1 cellular context compared by ENCODE assay signal in genomic region chr2:53668624-53669026, GRCh38.
A peak's percentile ranks its signal among the peaks of the same experiment; 100 is the strongest.
TF ChIP-seq lines count a peak whose summit lies in the region.

No MANE protein-coding gene starts in this region.

TF ChIP-seq in K562, 482 proteins besides CTCF, POLR2A, EP300 and RAD21 (continued from another document and continues in another):
- TF ChIP-seq CREB3L1 (IDR thresholded peaks at IDR 0.05; ENCODE audit: borderline replicate concordance, low read depth) (peak; percentile 57; the same call in 1 of the 2 replicates), ETS2 (tag; IDR thresholded peaks at IDR 0.05; ENCODE audit: borderline replicate concordance, poor library complexity, severe bottlenecking) (no peak), CREBBP (IDR thresholded peaks at IDR 0.05; ENCODE audit: low read depth, low read length) (no peak), HNRNPL (IDR thresholded peaks at IDR 0.05; ENCODE audit: low read depth, low read length) (no peak), HDAC2 (IDR thresholded peaks at IDR 0.05) (peak; percentile 89), HCFC1 (IDR thresholded peaks at IDR 0.05; ENCODE audit: low read depth, low read length) (no peak), ZNF253 (CRISPR knock-in tag; conservative IDR thresholded peaks at IDR 0.05) (no peak), RNF2 (IDR thresholded peaks at IDR 0.05) (peak; percentile 60; the same call in 1 of the 2 replicates), KLF6 (CRISPR knock-in tag; IDR thresholded peaks at IDR 0.05; ENCODE audit: borderline replicate concordance) (no peak), ZNF384 (IDR thresholded peaks at IDR 0.05; ENCODE audit: low read depth, low read length) (no peak), ZNF24 (IDR thresholded peaks at IDR 0.05) (peak; percentile 58; the same call in 1 of the 2 replicates), ZNF134 (CRISPR knock-in tag; conservative IDR thresholded peaks at IDR 0.05) (no peak), IRF2 (CRISPR knock-in tag; IDR thresholded peaks at IDR 0.05) (no peak), RCOR1 (IDR thresholded peaks at IDR 0.05; ENCODE audit: borderline replicate concordance in 1 of 2, low read depth in 2 of 2, low read length in 2 of 2) (peak in 1 of 2 experiments; percentile 94; a peak in 3 of 4 replicates), GTF2E2 (tag; IDR thresholded peaks at IDR 0.05) (no peak), ZNF780A (CRISPR knock-in tag; IDR thresholded peaks at IDR 0.05) (no peak), U2AF1 (optimal IDR thresholded peaks at IDR 0.05; ENCODE audit: low read depth, low read length) (no peak), SREBF2 (CRISPR knock-in tag; IDR thresholded peaks at IDR 0.05) (no peak), SMARCB1 (IDR thresholded peaks at IDR 0.05; ENCODE audit: insufficient read length, low read depth) (no peak), PML (IDR thresholded peaks at IDR 0.05; ENCODE audit: low read length) (peak; percentile 93), CEBPZ (IDR thresholded peaks at IDR 0.05; ENCODE audit: borderline replicate concordance, low read depth, low read length) (no peak), ZNF444 (CRISPR knock-in tag; IDR thresholded peaks at IDR 0.05) (no peak)
- TF ChIP-seq, protein P1, sequence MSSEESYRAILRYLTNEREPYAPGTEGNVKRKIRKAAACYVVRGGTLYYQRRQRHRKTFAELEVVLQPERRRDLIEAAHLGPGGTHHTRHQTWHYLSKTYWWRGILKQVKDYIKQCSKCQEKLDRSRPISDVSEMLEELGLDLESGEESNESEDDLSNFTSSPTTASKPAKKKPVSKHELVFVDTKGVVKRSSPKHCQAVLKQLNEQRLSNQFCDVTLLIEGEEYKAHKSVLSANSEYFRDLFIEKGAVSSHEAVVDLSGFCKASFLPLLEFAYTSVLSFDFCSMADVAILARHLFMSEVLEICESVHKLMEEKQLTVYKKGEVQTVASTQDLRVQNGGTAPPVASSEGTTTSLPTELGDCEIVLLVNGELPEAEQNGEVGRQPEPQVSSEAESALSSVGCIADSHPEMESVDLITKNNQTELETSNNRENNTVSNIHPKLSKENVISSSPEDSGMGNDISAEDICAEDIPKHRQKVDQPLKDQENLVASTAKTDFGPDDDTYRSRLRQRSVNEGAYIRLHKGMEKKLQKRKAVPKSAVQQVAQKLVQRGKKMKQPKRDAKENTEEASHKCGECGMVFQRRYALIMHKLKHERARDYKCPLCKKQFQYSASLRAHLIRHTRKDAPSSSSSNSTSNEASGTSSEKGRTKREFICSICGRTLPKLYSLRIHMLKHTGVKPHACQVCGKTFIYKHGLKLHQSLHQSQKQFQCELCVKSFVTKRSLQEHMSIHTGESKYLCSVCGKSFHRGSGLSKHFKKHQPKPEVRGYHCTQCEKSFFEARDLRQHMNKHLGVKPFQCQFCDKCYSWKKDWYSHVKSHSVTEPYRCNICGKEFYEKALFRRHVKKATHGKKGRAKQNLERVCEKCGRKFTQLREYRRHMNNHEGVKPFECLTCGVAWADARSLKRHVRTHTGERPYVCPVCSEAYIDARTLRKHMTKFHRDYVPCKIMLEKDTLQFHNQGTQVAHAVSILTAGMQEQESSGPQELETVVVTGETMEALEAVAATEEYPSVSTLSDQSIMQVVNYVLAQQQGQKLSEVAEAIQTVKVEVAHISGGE (CRISPR knock-in tag; IDR thresholded peaks at IDR 0.05) = no peak
- TF ChIP-seq, protein P2, sequence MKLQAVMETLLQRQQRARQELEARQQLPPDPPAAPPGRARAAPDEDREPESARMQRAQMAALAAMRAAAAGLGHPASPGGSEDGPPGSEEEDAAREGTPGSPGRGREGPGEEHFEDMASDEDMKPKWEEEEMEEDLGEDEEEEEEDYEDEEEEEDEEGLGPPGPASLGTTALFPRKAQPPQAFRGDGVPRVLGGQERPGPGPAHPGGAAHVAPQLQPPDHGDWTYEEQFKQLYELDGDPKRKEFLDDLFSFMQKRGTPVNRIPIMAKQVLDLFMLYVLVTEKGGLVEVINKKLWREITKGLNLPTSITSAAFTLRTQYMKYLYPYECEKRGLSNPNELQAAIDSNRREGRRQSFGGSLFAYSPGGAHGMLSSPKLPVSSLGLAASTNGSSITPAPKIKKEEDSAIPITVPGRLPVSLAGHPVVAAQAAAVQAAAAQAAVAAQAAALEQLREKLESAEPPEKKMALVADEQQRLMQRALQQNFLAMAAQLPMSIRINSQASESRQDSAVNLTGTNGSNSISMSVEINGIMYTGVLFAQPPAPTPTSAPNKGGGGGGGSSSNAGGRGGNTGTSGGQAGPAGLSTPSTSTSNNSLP (IDR thresholded peaks at IDR 0.05; ENCODE audit: borderline replicate concordance, low read depth, low read length) = peak; percentile 90; the same call in 1 of the 2 replicates
- TF ChIP-seq, protein P3, sequence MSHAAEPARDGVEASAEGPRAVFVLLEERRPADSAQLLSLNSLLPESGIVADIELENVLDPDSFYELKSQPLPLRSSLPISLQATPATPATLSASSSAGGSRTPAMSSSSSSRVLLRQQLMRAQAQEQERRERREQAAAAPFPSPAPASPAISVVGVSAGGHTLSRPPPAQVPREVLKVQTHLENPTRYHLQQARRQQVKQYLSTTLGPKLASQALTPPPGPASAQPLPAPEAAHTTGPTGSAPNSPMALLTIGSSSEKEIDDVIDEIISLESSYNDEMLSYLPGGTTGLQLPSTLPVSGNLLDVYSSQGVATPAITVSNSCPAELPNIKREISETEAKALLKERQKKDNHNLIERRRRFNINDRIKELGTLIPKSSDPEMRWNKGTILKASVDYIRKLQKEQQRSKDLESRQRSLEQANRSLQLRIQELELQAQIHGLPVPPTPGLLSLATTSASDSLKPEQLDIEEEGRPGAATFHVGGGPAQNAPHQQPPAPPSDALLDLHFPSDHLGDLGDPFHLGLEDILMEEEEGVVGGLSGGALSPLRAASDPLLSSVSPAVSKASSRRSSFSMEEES (CRISPR knock-in tag; IDR thresholded peaks at IDR 0.05) = no peak
- TF ChIP-seq, protein P4, sequence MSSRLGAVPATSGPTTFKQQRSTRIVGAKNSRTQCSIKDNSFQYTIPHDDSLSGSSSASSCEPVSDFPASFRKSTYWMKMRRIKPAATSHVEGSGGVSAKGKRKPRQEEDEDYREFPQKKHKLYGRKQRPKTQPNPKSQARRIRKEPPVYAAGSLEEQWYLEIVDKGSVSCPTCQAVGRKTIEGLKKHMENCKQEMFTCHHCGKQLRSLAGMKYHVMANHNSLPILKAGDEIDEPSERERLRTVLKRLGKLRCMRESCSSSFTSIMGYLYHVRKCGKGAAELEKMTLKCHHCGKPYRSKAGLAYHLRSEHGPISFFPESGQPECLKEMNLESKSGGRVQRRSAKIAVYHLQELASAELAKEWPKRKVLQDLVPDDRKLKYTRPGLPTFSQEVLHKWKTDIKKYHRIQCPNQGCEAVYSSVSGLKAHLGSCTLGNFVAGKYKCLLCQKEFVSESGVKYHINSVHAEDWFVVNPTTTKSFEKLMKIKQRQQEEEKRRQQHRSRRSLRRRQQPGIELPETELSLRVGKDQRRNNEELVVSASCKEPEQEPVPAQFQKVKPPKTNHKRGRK (tag; IDR thresholded peaks at IDR 0.05) = no peak
- TF ChIP-seq, protein P5, sequence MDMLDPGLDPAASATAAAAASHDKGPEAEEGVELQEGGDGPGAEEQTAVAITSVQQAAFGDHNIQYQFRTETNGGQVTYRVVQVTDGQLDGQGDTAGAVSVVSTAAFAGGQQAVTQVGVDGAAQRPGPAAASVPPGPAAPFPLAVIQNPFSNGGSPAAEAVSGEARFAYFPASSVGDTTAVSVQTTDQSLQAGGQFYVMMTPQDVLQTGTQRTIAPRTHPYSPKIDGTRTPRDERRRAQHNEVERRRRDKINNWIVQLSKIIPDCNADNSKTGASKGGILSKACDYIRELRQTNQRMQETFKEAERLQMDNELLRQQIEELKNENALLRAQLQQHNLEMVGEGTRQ (CRISPR knock-in tag; IDR thresholded peaks at IDR 0.05) = no peak
- TF ChIP-seq, protein P6, sequence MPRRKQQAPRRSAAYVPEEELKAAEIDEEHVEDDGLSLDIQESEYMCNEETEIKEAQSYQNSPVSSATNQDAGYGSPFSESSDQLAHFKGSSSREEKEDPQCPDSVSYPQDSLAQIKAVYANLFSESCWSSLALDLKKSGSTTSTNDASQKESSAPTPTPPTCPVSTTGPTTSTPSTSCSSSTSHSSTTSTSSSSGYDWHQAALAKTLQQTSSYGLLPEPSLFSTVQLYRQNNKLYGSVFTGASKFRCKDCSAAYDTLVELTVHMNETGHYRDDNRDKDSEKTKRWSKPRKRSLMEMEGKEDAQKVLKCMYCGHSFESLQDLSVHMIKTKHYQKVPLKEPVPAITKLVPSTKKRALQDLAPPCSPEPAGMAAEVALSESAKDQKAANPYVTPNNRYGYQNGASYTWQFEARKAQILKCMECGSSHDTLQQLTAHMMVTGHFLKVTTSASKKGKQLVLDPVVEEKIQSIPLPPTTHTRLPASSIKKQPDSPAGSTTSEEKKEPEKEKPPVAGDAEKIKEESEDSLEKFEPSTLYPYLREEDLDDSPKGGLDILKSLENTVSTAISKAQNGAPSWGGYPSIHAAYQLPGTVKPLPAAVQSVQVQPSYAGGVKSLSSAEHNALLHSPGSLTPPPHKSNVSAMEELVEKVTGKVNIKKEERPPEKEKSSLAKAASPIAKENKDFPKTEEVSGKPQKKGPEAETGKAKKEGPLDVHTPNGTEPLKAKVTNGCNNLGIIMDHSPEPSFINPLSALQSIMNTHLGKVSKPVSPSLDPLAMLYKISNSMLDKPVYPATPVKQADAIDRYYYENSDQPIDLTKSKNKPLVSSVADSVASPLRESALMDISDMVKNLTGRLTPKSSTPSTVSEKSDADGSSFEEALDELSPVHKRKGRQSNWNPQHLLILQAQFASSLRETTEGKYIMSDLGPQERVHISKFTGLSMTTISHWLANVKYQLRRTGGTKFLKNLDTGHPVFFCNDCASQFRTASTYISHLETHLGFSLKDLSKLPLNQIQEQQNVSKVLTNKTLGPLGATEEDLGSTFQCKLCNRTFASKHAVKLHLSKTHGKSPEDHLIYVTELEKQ (CRISPR knock-in tag; IDR thresholded peaks at IDR 0.05) = no peak
- TF ChIP-seq, protein P7, sequence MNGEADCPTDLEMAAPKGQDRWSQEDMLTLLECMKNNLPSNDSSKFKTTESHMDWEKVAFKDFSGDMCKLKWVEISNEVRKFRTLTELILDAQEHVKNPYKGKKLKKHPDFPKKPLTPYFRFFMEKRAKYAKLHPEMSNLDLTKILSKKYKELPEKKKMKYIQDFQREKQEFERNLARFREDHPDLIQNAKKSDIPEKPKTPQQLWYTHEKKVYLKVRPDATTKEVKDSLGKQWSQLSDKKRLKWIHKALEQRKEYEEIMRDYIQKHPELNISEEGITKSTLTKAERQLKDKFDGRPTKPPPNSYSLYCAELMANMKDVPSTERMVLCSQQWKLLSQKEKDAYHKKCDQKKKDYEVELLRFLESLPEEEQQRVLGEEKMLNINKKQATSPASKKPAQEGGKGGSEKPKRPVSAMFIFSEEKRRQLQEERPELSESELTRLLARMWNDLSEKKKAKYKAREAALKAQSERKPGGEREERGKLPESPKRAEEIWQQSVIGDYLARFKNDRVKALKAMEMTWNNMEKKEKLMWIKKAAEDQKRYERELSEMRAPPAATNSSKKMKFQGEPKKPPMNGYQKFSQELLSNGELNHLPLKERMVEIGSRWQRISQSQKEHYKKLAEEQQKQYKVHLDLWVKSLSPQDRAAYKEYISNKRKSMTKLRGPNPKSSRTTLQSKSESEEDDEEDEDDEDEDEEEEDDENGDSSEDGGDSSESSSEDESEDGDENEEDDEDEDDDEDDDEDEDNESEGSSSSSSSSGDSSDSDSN (IDR thresholded peaks at IDR 0.05; ENCODE audit: borderline replicate concordance in 1 of 2, low read depth in 2 of 2, low read length in 2 of 2) = no peak
- TF ChIP-seq, protein P8, sequence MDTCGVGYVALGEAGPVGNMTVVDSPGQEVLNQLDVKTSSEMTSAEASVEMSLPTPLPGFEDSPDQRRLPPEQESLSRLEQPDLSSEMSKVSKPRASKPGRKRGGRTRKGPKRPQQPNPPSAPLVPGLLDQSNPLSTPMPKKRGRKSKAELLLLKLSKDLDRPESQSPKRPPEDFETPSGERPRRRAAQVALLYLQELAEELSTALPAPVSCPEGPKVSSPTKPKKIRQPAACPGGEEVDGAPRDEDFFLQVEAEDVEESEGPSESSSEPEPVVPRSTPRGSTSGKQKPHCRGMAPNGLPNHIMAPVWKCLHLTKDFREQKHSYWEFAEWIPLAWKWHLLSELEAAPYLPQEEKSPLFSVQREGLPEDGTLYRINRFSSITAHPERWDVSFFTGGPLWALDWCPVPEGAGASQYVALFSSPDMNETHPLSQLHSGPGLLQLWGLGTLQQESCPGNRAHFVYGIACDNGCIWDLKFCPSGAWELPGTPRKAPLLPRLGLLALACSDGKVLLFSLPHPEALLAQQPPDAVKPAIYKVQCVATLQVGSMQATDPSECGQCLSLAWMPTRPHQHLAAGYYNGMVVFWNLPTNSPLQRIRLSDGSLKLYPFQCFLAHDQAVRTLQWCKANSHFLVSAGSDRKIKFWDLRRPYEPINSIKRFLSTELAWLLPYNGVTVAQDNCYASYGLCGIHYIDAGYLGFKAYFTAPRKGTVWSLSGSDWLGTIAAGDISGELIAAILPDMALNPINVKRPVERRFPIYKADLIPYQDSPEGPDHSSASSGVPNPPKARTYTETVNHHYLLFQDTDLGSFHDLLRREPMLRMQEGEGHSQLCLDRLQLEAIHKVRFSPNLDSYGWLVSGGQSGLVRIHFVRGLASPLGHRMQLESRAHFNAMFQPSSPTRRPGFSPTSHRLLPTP (IDR thresholded peaks at IDR 0.05; ENCODE audit: borderline replicate concordance, extremely low read depth, insufficient read length) = no peak
